In the genomic region with DNA sequence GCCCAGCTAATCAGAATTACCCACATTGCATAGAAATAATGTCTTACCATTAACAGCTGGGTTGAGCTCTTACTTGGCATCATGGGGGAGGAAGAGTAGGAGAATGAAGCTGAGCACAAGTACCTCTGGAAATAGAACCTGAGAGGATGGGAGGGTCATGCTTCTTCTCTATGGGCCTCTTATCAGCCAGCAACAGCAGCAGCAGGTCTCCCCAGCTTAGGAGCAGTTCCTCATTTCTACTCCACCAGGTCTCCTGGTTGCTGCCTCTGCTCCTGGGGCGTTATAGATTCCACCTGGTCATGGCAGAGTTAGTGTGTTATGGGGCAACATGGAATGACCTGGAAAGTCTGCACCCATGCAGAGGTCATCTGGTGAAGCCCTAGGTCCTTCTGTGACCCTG, we compare ENCODE assay signal across 16 cellular contexts. TPM values are rescaled to one million over a fixed set of nuclear protein-coding genes. Genes with fewer than 3 reads are reported as not detected.
A peak's percentile ranks its signal among the peaks of the same experiment; 100 is the strongest.
DNase-seq lines count a peak whose midpoint lies in the region; ATAC-seq, FAIRE-seq and TF ChIP-seq lines count a peak whose summit lies in the region.
"Had no signal": no experiment of that assay in that cellular context is flagged by ENCODE, and none has a peak within 500 bp of the region (broad histone marks: within the 10 kb centered on the region; RNA-seq: fewer than 3 reads in every experiment).

No MANE protein-coding gene starts in this region.

- H3K79me2 ChIP-seq in GM12878 (ENCODE audit: control insufficient read depth, insufficient read depth, low read length) = no peaks in the 10 kb centered on the region

- H3K27me3 ChIP-seq in right cardiac atrium (ENCODE audit: control insufficient read depth, insufficient read depth) (no peaks in the 10 kb centered on the region), GM12878 (replicated peaks in 1 of 2; ENCODE audit: control insufficient read depth in 2 of 2, insufficient read depth in 2 of 2, low read length in 1 of 2) (peaks cover 0 to 6% of the 10 kb centered on the region in 2 experiments; a peak in 1 of 4 replicates)

- H3K4me3 ChIP-seq in right cardiac atrium (ENCODE audit: low read length) (no peak overlapping the region), GM12878 (no peak overlapping the region)

- no peak overlapping the region for H3K9ac ChIP-seq in GM12878 (ENCODE audit: control insufficient read depth, insufficient read depth, low read length)

- H3K4me1 ChIP-seq in right cardiac atrium (ENCODE audit: control insufficient read depth, insufficient read depth, low read length) (peaks cover 2% of the 10 kb centered on the region), GM12878 (ENCODE audit: control insufficient read depth, insufficient read depth, low read length) (peaks cover 24% of the 10 kb centered on the region)
- H3K4me1 ChIP-seq: Caco-2 had no signal

- RAD21 ChIA-PET in GM12878 (lab: Charles Lee; ENCODE audit: unreplicated experiment) = interaction anchor here (1.2 kb wide), 1 partner anchor 9 kb away, joined by 4 read pairs; no protein-coding TSS in a partner anchor

- TF ChIP-seq EP300 in GM12878 (IDR thresholded peaks at IDR 0.05; ENCODE audit: borderline replicate concordance in 1 of 2, control insufficient read depth in 1 of 2, low read depth in 2 of 2, low read length in 2 of 2) = no peak

- TF ChIP-seq POLR2A in GM12878 (IDR thresholded peaks at IDR 0.05; ENCODE audit: low read depth, low read length) = no peak

- CTCF ChIA-PET in GM12878 (lab: Yijun Ruan, JAX) = no interaction called here

- in situ Hi-C loops in GM12878 (cut with MboI) = loop anchor here (10.0 kb wide), 1 partner anchor 258 kb away; a partner anchor contains a TSS

- FAIRE-seq in GM12878 (lab: Jason Lieb, UNC) = no peak

- SMC1A ChIA-PET in GM12878 (lab: Charles Lee; ENCODE audit: uncharacterized antibody, unreplicated experiment) = interaction anchor here (1.0 to 1.3 kb wide), 2 partner anchors 52 to 197 kb away, joined by 3 to 4 read pairs; no protein-coding TSS in a partner anchor

- DNase-seq in right cardiac atrium = no peak
- DNase-seq in Right ventricle myocardium superior = no peak
- peak; percentile 8 for DNase-seq in RPMI8226
- DNase-seq in GM12878 (ENCODE audit: low read depth, low spot score) = no peak
- DNase-seq in superior temporal gyrus (ENCODE audit: extremely low spot score) = no peak
- DNase-seq in NCI-H748 (lab: John Stamatoyannopoulos, UW; ENCODE audit: unreplicated experiment) = no peak
- DNase-seq: AML-193, Caco-2, GOT3, NCI-H146, NCI-H2081 treated with DMSO at 0.1 percent for 48 hours, NCI-H2227 treated with DMSO at 0.1 percent for 48 hours, NCI-H526 treated with DMSO at 0.1 percent for 48 hours, SW 1271 had no signal

- H3K27ac ChIP-seq in right cardiac atrium (ENCODE audit: low read length) (peak overlapping the region; percentile 26), GM12878 (ENCODE audit: control insufficient read depth, insufficient read depth) (no peak overlapping the region)

- intact Hi-C loops in right cardiac atrium (cut with DNase I) = loop anchor here in 1 of 4 donors (10.0 kb wide), 1 partner anchor 268 kb away; no protein-coding TSS in a partner anchor
- intact Hi-C loops in Right ventricle myocardium superior (cut with DNase I) = no loop called here
- intact Hi-C loops in GM12878 (cut with micrococcal nuclease; ENCODE audit: unreplicated experiment) = no loop called here

- no peak overlapping the region for H3K4me2 ChIP-seq in GM12878 (ENCODE audit: control insufficient read depth, insufficient read depth)

- TF ChIP-seq CTCF in GM12878 (IDR thresholded peaks at IDR 0.05 in 2 of 3, conservative IDR thresholded peaks at IDR 0.05 in 1 of 3; ENCODE audit: control insufficient read depth in 2 of 3, extremely low read depth in 1 of 3, insufficient read depth in 1 of 3, low read depth in 3 of 3, low read length in 3 of 3) = no peak

- BruUV-seq in GM12878 (replicated peaks; lab: Mats Ljungman, UMichigan) = no TSS peak

- no peaks in the 10 kb centered on the region for H3K36me3 ChIP-seq in GM12878 (ENCODE audit: control insufficient read depth in 2 of 2, insufficient read depth in 2 of 2, low read length in 1 of 2)

- TF ChIP-seq RAD21 in GM12878 (IDR thresholded peaks at IDR 0.05; ENCODE audit: insufficient read depth, low read depth, low read length) = no peak

- WGBS in right cardiac atrium = 55% methylated on average over 1 of the region's 1 CpG
- WGBS in GM12878 (ENCODE audit: insufficient coverage, insufficient replicate concordance, low lambda C conversion rate, missing lambda C conversion rate) = 0% methylated on average over 1 of the region's 1 CpG

- H3K9me3 ChIP-seq in right cardiac atrium (ENCODE audit: control insufficient read depth, low read length) (no peaks in the 10 kb centered on the region), GM12878 (replicated peaks; ENCODE audit: control insufficient read depth, insufficient read depth, low read length) (no peaks in the 10 kb centered on the region)
- H3K9me3 ChIP-seq: Caco-2 had no signal

- no peak overlapping the region for H2AFZ ChIP-seq in GM12878 (ENCODE audit: control insufficient read depth, low read depth, low read length)

- H4K20me1 ChIP-seq in GM12878 (ENCODE audit: control insufficient read depth, insufficient read depth) = no peaks in the 10 kb centered on the region

- no peak for ATAC-seq in right cardiac atrium
- ATAC-seq in Right ventricle myocardium superior (ENCODE audit: poor library complexity) = no peak
- ATAC-seq in GM12878 = no peak
- ATAC-seq in GM19455 (IDR thresholded peaks at IDR 0.05; ENCODE audit: unreplicated experiment) = no peak

- POLR2A ChIA-PET in GM12878 (lab: Charles Lee) = no interaction called here

TF ChIP-seq in GM12878, 131 proteins besides CTCF, POLR2A, EP300 and RAD21:
- TF ChIP-seq POLR2AphosphoS5 (IDR thresholded peaks at IDR 0.05; ENCODE audit: low read length) = no peak
- TF ChIP-seq SPI1 (IDR thresholded peaks at IDR 0.05; ENCODE audit: borderline replicate concordance, insufficient read depth, low read depth, low read length) = peak; percentile 86

RNA-seq across cellular contexts. Expression of a gene that starts 3.4 kb away (rescaled TPM):
- total RNA-seq in right cardiac atrium = 100 to 1,000 TPM in 3 of 4 donors, 10 to 100 TPM in 1; 49.4 to 117 (median 109) TPM
- 39.1 TPM for polyA plus RNA-seq in right cardiac atrium
- total RNA-seq in Right ventricle myocardium superior = 146 TPM
- total RNA-seq in GM12878 (2013; cell fraction: nucleolus; rRNA removed) = 0.15 TPM in 1 of 2 replicates, not detected in the other
- total RNA-seq in GM12878 (2014; rRNA removed) = under 0.01 TPM in 1 of 2 replicates, not detected in the other
- total RNA-seq in GM12878 (2014; rRNA removed; fragmentation: Illumina TruSeq; extraction: Trizol) = 0.05 and 0.13 TPM in 2 replicates
- total RNA-seq in GM12878 (2021) = not detected in 2 replicates
- not detected for polyA plus RNA-seq in GM12878 (2011; ENCODE audit: low read depth)
- polyA plus RNA-seq in GM12878 (2011; rRNA removed) = 0.01 TPM in 2 replicates
- not detected in 2 replicates for polyA plus RNA-seq in GM12878 (2011; cell fraction: cytosol; rRNA removed)
- polyA plus RNA-seq in GM12878 (2011; cell fraction: nucleus; rRNA removed) = 0.03 TPM in 2 replicates
- 0.04 TPM in 2 replicates for polyA plus RNA-seq in GM12878 (2012)
- polyA plus RNA-seq in GM12878 (2014; fragmentation: Illumina TruSeq; extraction: Trizol) = 0.07 and 0.78 TPM in 2 replicates
- polyA plus RNA-seq in GM12878 (2014; fragmentation: Nextera tagmentation; extraction: Ambion mirVana) = under 1 TPM in 1 of 2 experiments, not detected in 1; 0.03 TPM
- polyA plus RNA-seq in GM12878 (2014; rRNA removed) = 0.18 TPM in 1 of 2 replicates, not detected in the other
- under 1 TPM; 0.35 to 0.39 TPM for polyA plus RNA-seq in GM12878 (2016; fragmentation: Nextera tagmentation; extraction: Ambion mirVana)
- 0.05 and 0.15 TPM in 2 replicates for polyA minus RNA-seq in GM12878 (2011; rRNA and poly(A)+ RNA removed)
- not detected in 2 replicates for polyA minus RNA-seq in GM12878 (2011; cell fraction: cytosol; rRNA and poly(A)+ RNA removed)
- not detected in 2 replicates for polyA minus RNA-seq in GM12878 (2011; cell fraction: nucleus; rRNA and poly(A)+ RNA removed)
- total RNA-seq: Caco-2, LHCN-M2 had no signal

RNA-seq across cellular contexts. Expression of a gene that starts 6.9 kb away (rescaled TPM):
- total RNA-seq in right cardiac atrium = 1 to 10 TPM; 5.6 to 6.6 (median 5.9) TPM
- polyA plus RNA-seq in right cardiac atrium = 3.2 TPM
- total RNA-seq in Right ventricle myocardium superior = 5.8 TPM
- total RNA-seq in GM12878 (2013; cell fraction: nucleolus; rRNA removed) = 14.5 and 15.4 TPM in 2 replicates
- total RNA-seq in GM12878 (2014; rRNA removed) = 2.3 and 3.1 TPM in 2 replicates
- 2.2 and 2.3 TPM in 2 replicates for total RNA-seq in GM12878 (2014; rRNA removed; fragmentation: Illumina TruSeq; extraction: Trizol)
- 2.9 and 4.2 TPM in 2 replicates for total RNA-seq in GM12878 (2021)
- polyA plus RNA-seq in GM12878 (2011; ENCODE audit: low read depth) = 3.1 TPM
- polyA plus RNA-seq in GM12878 (2011; rRNA removed) = 6.5 and 6.7 TPM in 2 replicates
- polyA plus RNA-seq in GM12878 (2011; cell fraction: cytosol; rRNA removed) = 5.1 and 5.2 TPM in 2 replicates
- 8.8 and 11.4 TPM in 2 replicates for polyA plus RNA-seq in GM12878 (2011; cell fraction: nucleus; rRNA removed)
- 4.2 and 5.0 TPM in 2 replicates for polyA plus RNA-seq in GM12878 (2012)
- polyA plus RNA-seq in GM12878 (2014; fragmentation: Illumina TruSeq; extraction: Trizol) = 3.0 and 8.2 TPM in 2 replicates
- 1 to 10 TPM; 1.7 to 1.8 TPM for polyA plus RNA-seq in GM12878 (2014; fragmentation: Nextera tagmentation; extraction: Ambion mirVana)
- polyA plus RNA-seq in GM12878 (2014; rRNA removed) = 3.0 and 3.3 TPM in 2 replicates
- 1 to 10 TPM in 1 of 2 experiments, under 1 TPM in 1; 0.87 to 2.7 TPM for polyA plus RNA-seq in GM12878 (2016; fragmentation: Nextera tagmentation; extraction: Ambion mirVana)
- polyA minus RNA-seq in GM12878 (2011; rRNA and poly(A)+ RNA removed) = 2.2 and 2.4 TPM in 2 replicates
- 2.3 and 2.5 TPM in 2 replicates for polyA minus RNA-seq in GM12878 (2011; cell fraction: cytosol; rRNA and poly(A)+ RNA removed)
- polyA minus RNA-seq in GM12878 (2011; cell fraction: nucleus; rRNA and poly(A)+ RNA removed) = 3.6 and 7.5 TPM in 2 replicates

Comparison
In these comparisons a context has a peak if more than half of its experiments do, and no peak if none do; other contexts are left out.
1. RNA of a gene that starts 3.4 kb away (total RNA-seq): 146 TPM in Right ventricle myocardium superior (single experiment) and 49.4 to 117 TPM in right cardiac atrium; under 0.01 to 0.15 TPM in GM12878; every median in the first group is over 10 times any median in the second.